ENCODE assay signal across 8 cellular contexts in genomic region chr9:122827759-122828090, GRCh38. TPM values are rescaled to one million over a fixed set of nuclear protein-coding genes. Genes with fewer than 3 reads are reported as not detected.
DNase-seq lines count a peak whose midpoint lies in the region; ATAC-seq, FAIRE-seq and TF ChIP-seq lines count a peak whose summit lies in the region.

No MANE protein-coding gene starts in this region.

- H3K27me3 ChIP-seq in pancreas = no peaks in the 10 kb centered on the region

- H3K27me3 Mint-ChIP-seq in activated naive CD4-positive, alpha-beta T cell treated with anti-CD3 and anti-CD28 coated beads for 36 hours (ENCODE audit: low read depth) = no peaks in the 10 kb centered on the region
- no peaks in the 10 kb centered on the region for H3K27me3 Mint-ChIP-seq in T-helper 17 cell

- peak; percentile 19 for ATAC-seq in HG03066 (IDR thresholded peaks at IDR 0.05; ENCODE audit: low read depth, unreplicated experiment)
- no peak for ATAC-seq in T-helper 17 cell
- peak in 1 of 4 donors; percentile 15 for ATAC-seq in pancreas

- no peak for FAIRE-seq in pancreas (lab: Jason Lieb, UNC)

- no peak for DNase-seq in activated naive CD4-positive, alpha-beta T cell treated with anti-CD3 and anti-CD28 coated beads for 36 hours
- no peak for DNase-seq in activated naive CD4-positive, alpha-beta T cell treated with anti-CD3 and anti-CD28 coated beads, Interleukin-2, amount 50 U/mL, for 16 hours
- DNase-seq in T-helper 17 cell (no peak), fibroblast of villous mesenchyme (ENCODE audit: low read depth) (peak; percentile 37), pancreas (no peak), GM10248 (ENCODE audit: extremely low spot score) (no peak)
- no peak for DNase-seq in effector CD4-positive, alpha-beta T cell

- H3K27ac ChIP-seq in pancreas = peak overlapping the region; percentile 81 to 95 (median 87)

- no peaks in the 10 kb centered on the region for H3K36me3 Mint-ChIP-seq in activated naive CD4-positive, alpha-beta T cell treated with anti-CD3 and anti-CD28 coated beads for 36 hours (ENCODE audit: low read depth)
- H3K36me3 Mint-ChIP-seq in T-helper 17 cell (ENCODE audit: low read depth) = no peaks in the 10 kb centered on the region

- no peaks in the 10 kb centered on the region for H3K9me3 ChIP-seq in T-helper 17 cell (ENCODE audit: control insufficient read depth, low read length, poor library complexity, severe bottlenecking)
- no peaks in the 10 kb centered on the region for H3K9me3 ChIP-seq in pancreas

- no peak for TF ChIP-seq CTCF in fibroblast of villous mesenchyme (IDR thresholded peaks at IDR 0.05; ENCODE audit: insufficient read depth, low read depth, low read length)
- TF ChIP-seq CTCF in pancreas (IDR thresholded peaks at IDR 0.05) = no peak
- TF ChIP-seq CTCF in GM10248 (IDR thresholded peaks at IDR 0.05; ENCODE audit: control extremely low read depth, extremely low read depth, low read depth, missing control alignments) = no peak

- peak overlapping the region; percentile 90 for H3K27ac Mint-ChIP-seq in activated naive CD4-positive, alpha-beta T cell treated with anti-CD3 and anti-CD28 coated beads for 36 hours
- peak overlapping the region; percentile 96 for H3K27ac Mint-ChIP-seq in T-helper 17 cell

- H3K4me3 Mint-ChIP-seq in activated naive CD4-positive, alpha-beta T cell treated with anti-CD3 and anti-CD28 coated beads for 36 hours = peak overlapping the region; percentile 98
- H3K4me3 Mint-ChIP-seq in T-helper 17 cell = peak overlapping the region; percentile 99

- intact Hi-C loops in activated naive CD4-positive, alpha-beta T cell treated with anti-CD3 and anti-CD28 coated beads for 36 hours (cut with micrococcal nuclease) = loop anchor here (1.0 to 5.0 kb wide), 8 partner anchors 11 to 735 kb away; partner anchors contain the start of genes MORN5, NDUFA8, RC3H2 and TTLL11
- intact Hi-C loops in pancreas (cut with DNase I) = no loop called here

- H3K4me1 Mint-ChIP-seq in activated naive CD4-positive, alpha-beta T cell treated with anti-CD3 and anti-CD28 coated beads for 36 hours (ENCODE audit: low read depth) = peaks cover 25% of the 10 kb centered on the region
- H3K4me1 Mint-ChIP-seq in T-helper 17 cell = peaks cover 24% of the 10 kb centered on the region

- peaks cover 0 to 6% (median 0%) of the 10 kb centered on the region in 3 donors for H3K36me3 ChIP-seq in pancreas

- H3K4me1 ChIP-seq in pancreas = peaks cover 6 to 18% (median 9%) of the 10 kb centered on the region in 3 donors

- peak overlapping the region; percentile 94 for H3K4me3 ChIP-seq in fibroblast of villous mesenchyme (ENCODE audit: low read depth, low read length)
- peak overlapping the region; percentile 87 to 99 (median 94) for H3K4me3 ChIP-seq in pancreas

- H3K9me3 Mint-ChIP-seq in activated naive CD4-positive, alpha-beta T cell treated with anti-CD3 and anti-CD28 coated beads for 36 hours = no peaks in the 10 kb centered on the region

- POLR2A ChIA-PET in GM10248 (lab: Yijun Ruan, JAX) = no interaction called here

- CTCF ChIA-PET in activated naive CD4-positive, alpha-beta T cell treated with anti-CD3 and anti-CD28 coated beads for 36 hours (lab: Charles Lee) = interaction anchor here (0.6 kb wide), 1 partner anchor 8 kb away, joined by 4 read pairs; no protein-coding TSS in a partner anchor
- CTCF ChIA-PET in GM10248 (lab: Yijun Ruan, JAX) = interaction anchor here (1.1 to 1.7 kb wide), 2 partner anchors 11 to 522 kb away, joined by 6 read pairs; no protein-coding TSS in a partner anchor

- WGBS in pancreas, 2 donors = 1% methylated on average over 8 of the region's 8 CpGs

RNA-seq across cellular contexts. Expression of gene PDCL, which starts 0.7 kb away (rescaled TPM):
- total RNA-seq in activated naive CD4-positive, alpha-beta T cell treated with anti-CD3 and anti-CD28 coated beads for 36 hours = 10 to 100 TPM; 19.5 to 19.6 TPM
- 10 to 100 TPM; 13.6 to 14.4 TPM for total RNA-seq in T-helper 17 cell
- total RNA-seq in fibroblast of villous mesenchyme = 31.6 and 43.6 TPM in 2 replicates
- 10 to 100 TPM in 1 of 6 donors, 1 to 10 TPM in 5; 3.0 to 10.9 (median 6.0) TPM for total RNA-seq in pancreas
- 1 to 10 TPM; 3.6 to 6.6 TPM for polyA plus RNA-seq in pancreas

RNA-seq across cellular contexts. Expression of gene OR1K1, which starts 27.8 kb away (rescaled TPM):
- total RNA-seq in activated naive CD4-positive, alpha-beta T cell treated with anti-CD3 and anti-CD28 coated beads for 36 hours = not detected
- not detected for total RNA-seq in T-helper 17 cell
- not detected in 2 replicates for total RNA-seq in fibroblast of villous mesenchyme
- not detected for total RNA-seq in pancreas
- not detected for polyA plus RNA-seq in pancreas

RNA-seq across cellular contexts. Expression of gene OR5C1, which starts 39.0 kb away (rescaled TPM):
- not detected for total RNA-seq in activated naive CD4-positive, alpha-beta T cell treated with anti-CD3 and anti-CD28 coated beads for 36 hours
- total RNA-seq in T-helper 17 cell (not detected), fibroblast of villous mesenchyme (not detected in 2 replicates), pancreas (not detected)
- not detected for polyA plus RNA-seq in pancreas
